16 cellular contexts compared by ENCODE assay signal in genomic region chr17:39618956-39619785, GRCh38. TPM values are rescaled to one million over a fixed set of nuclear protein-coding genes. Genes with fewer than 3 reads are reported as not detected.
A peak's percentile ranks its signal among the peaks of the same experiment; 100 is the strongest.
DNase-seq lines count a peak whose midpoint lies in the region; ATAC-seq, FAIRE-seq and TF ChIP-seq lines count a peak whose summit lies in the region.
"Had no signal": no experiment of that assay in that cellular context is flagged by ENCODE, and none has a peak within 500 bp of the region (broad histone marks: within the 10 kb centered on the region; RNA-seq: fewer than 3 reads in every experiment).

No MANE protein-coding gene starts in this region.

- H3K9ac ChIP-seq in skeletal muscle satellite cell (ENCODE audit: low read depth, low read length): peak overlapping the region; percentile 80

- no peak for ATAC-seq in GM21447 (IDR thresholded peaks at IDR 0.05; ENCODE audit: unreplicated experiment)
- ATAC-seq in HG03439 (IDR thresholded peaks at IDR 0.05; ENCODE audit: unreplicated experiment): no peak
- ATAC-seq: left lobe of liver had no signal

- FAIRE-seq in bronchial epithelial cell (lab: Jason Lieb, UNC): peak; percentile 88

- peaks cover 16% of the 10 kb centered on the region for H3K27me3 ChIP-seq in bronchial epithelial cell (ENCODE audit: control insufficient read depth, insufficient read depth, low read length)
- H3K27me3 ChIP-seq in skeletal muscle satellite cell (ENCODE audit: control insufficient read depth, insufficient read depth, low read length): peaks cover 30% of the 10 kb centered on the region

- H3K4me3 ChIP-seq in bronchial epithelial cell (ENCODE audit: low read depth, low read length): no peak overlapping the region
- peak overlapping the region; percentile 75 for H3K4me3 ChIP-seq in skeletal muscle satellite cell (ENCODE audit: low read length)

- no peaks in the 10 kb centered on the region for H3K9me3 ChIP-seq in skeletal muscle satellite cell (replicated peaks; ENCODE audit: low read length)
- H3K9me3 ChIP-seq: MG63 had no signal

- peak overlapping the region; percentile 98 for H3K4me2 ChIP-seq in skeletal muscle satellite cell (ENCODE audit: low read length)

- DNase-seq in NCI-H524 (lab: John Stamatoyannopoulos, UW) (peak; percentile 80 to 82), NCI-H524 treated with DMSO at 0.1 percent for 48 hours (lab: John Stamatoyannopoulos, UW) (no peak), NCI-H146 treated with DMSO at 0.1 percent for 48 hours (lab: John Stamatoyannopoulos, UW; ENCODE audit: unreplicated experiment) (peak; percentile 19), bronchial epithelial cell (ENCODE audit: low read depth) (no peak), anterior cingulate cortex (lab: John Stamatoyannopoulos, UW) (no peak)
- DNase-seq: activated T-cell treated with anti-CD3 and anti-CD28 coated beads, Interleukin-2, amount 50 U/mL, for 48 hours; cerebellar nuclear complex; GDM1; MG63 had no signal

- peaks cover 17% of the 10 kb centered on the region for H3K4me1 ChIP-seq in skeletal muscle satellite cell (ENCODE audit: control insufficient read depth, insufficient read depth, low read length)

- no peaks in the 10 kb centered on the region for H3K36me3 ChIP-seq in bronchial epithelial cell (ENCODE audit: control insufficient read depth, insufficient read depth, low read length)
- H3K36me3 ChIP-seq in skeletal muscle satellite cell (ENCODE audit: insufficient read depth, low read length): no peaks in the 10 kb centered on the region
- H3K36me3 ChIP-seq: MG63 had no signal

- TF ChIP-seq CTCF in bronchial epithelial cell (IDR thresholded peaks at IDR 0.05; ENCODE audit: insufficient read depth, low read length, severe bottlenecking): no peak

RNA-seq across cellular contexts. Expression of gene PPP1R1B, which starts 7.6 kb away (rescaled TPM):
- total RNA-seq in bronchial epithelial cell: not detected in 2 replicates
- total RNA-seq in skeletal muscle satellite cell (2012; rRNA removed): 1.1 TPM in 1 of 2 replicates, not detected in the other
- total RNA-seq: fibroblast of villous mesenchyme had no signal

RNA-seq across cellular contexts. Expression of gene NEUROD2, which starts 11.5 kb away (rescaled TPM):
- not detected in 2 replicates for total RNA-seq in bronchial epithelial cell
- not detected in 2 replicates for total RNA-seq in skeletal muscle satellite cell (2012; rRNA removed)
- total RNA-seq: fibroblast of villous mesenchyme, left lobe of liver, renal cortical epithelial cell, urinary bladder had no signal

RNA-seq across cellular contexts. Expression of gene STARD3, which starts 17.8 kb away (rescaled TPM):
- total RNA-seq in bronchial epithelial cell: 18.4 and 23.0 TPM in 2 replicates
- total RNA-seq in skeletal muscle satellite cell (2012; rRNA removed): 21.5 and 22.5 TPM in 2 replicates

RNA-seq across cellular contexts. Expression of gene TCAP, which starts 46.0 kb away (rescaled TPM):
- 0.51 TPM in 1 of 2 replicates, not detected in the other for total RNA-seq in bronchial epithelial cell
- total RNA-seq in skeletal muscle satellite cell (2012; rRNA removed): under 0.01 and 0.22 TPM in 2 replicates
- total RNA-seq: fibroblast of villous mesenchyme had no signal

RNA-seq across cellular contexts. Expression of gene PNMT, which starts 49.1 kb away (rescaled TPM):
- total RNA-seq in bronchial epithelial cell: not detected in 2 replicates
- 0.25 TPM in 1 of 2 replicates, not detected in the other for total RNA-seq in skeletal muscle satellite cell (2012; rRNA removed)
- total RNA-seq: fibroblast of villous mesenchyme, urinary bladder had no signal

Comparison
In these comparisons a context has a peak if more than half of its experiments do, and no peak if none do; other contexts are left out.
1. DNase-seq: peak in NCI-H524 (2 of 2) and NCI-H146 treated with DMSO at 0.1 percent for 48 hours (single experiment); none in NCI-H524 treated with DMSO at 0.1 percent for 48 hours (single experiment), bronchial epithelial cell (single experiment) and anterior cingulate cortex (0 of 58).